23 cellular contexts compared by ENCODE assay signal in genomic region chr1:236890152-236891056, GRCh38.
A peak's percentile ranks its signal among the peaks of the same experiment; 100 is the strongest.
DNase-seq lines count a peak whose midpoint lies in the region; ATAC-seq and TF ChIP-seq lines count a peak whose summit lies in the region.
"Had no signal": no experiment of that assay in that cellular context is flagged by ENCODE, and none has a peak within 500 bp of the region (broad histone marks: within the 10 kb centered on the region; RNA-seq: fewer than 3 reads in every experiment).

No MANE protein-coding gene starts in this region.

- no peak overlapping the region for H3K9ac ChIP-seq in muscle layer of colon (ENCODE audit: low read length)

- peaks cover 46% of the 10 kb centered on the region for H3K36me3 ChIP-seq in muscle layer of colon (ENCODE audit: insufficient read depth, low read length)

- H3K27me3 ChIP-seq in muscle layer of colon (ENCODE audit: control insufficient read depth in 1 of 2, insufficient read depth in 2 of 2, low read length in 2 of 2), result no peaks in the 10 kb centered on the region
- H3K27me3 ChIP-seq: vagina had no signal

- H3K9me3 ChIP-seq in muscle layer of colon (ENCODE audit: low read length), result no peaks in the 10 kb centered on the region
- H3K9me3 ChIP-seq: vagina had no signal

- no peak for ATAC-seq in activated naive CD4-positive, alpha-beta T cell treated with anti-CD3 and anti-CD28 coated beads, Interleukin-2, amount 50 U/mL, for 72 hours
- peak; percentile 77 for ATAC-seq in left ventricle myocardium superior
- no peak for ATAC-seq in HG03175 (IDR thresholded peaks at IDR 0.05; ENCODE audit: unreplicated experiment)
- no peak for ATAC-seq in HG03025 (IDR thresholded peaks at IDR 0.05; ENCODE audit: low FRiP score, unreplicated experiment)
- ATAC-seq: natural killer cell, PC-3 had no signal

- peak overlapping the region; percentile 16 to 77 for H3K27ac Mint-ChIP-seq in activated naive CD4-positive, alpha-beta T cell treated with anti-CD3 and anti-CD28 coated beads, Interleukin-2, amount 50 U/mL, for 72 hours
- H3K27ac Mint-ChIP-seq in type B pancreatic cell, result peak overlapping the region; percentile 74
- H3K27ac Mint-ChIP-seq: activated CD4-positive, alpha-beta memory T cell treated with anti-CD3 and anti-CD28 coated beads, Interleukin-2, amount 10 ng/mL, durations not matched to agents 7 days and 5 days had no signal

- peaks cover 21 to 25% of the 10 kb centered on the region in 2 donors for H3K36me3 Mint-ChIP-seq in activated naive CD4-positive, alpha-beta T cell treated with anti-CD3 and anti-CD28 coated beads, Interleukin-2, amount 50 U/mL, for 72 hours
- H3K36me3 Mint-ChIP-seq in type B pancreatic cell, result peaks cover 63% of the 10 kb centered on the region

- no peak for DNase-seq in activated naive CD4-positive, alpha-beta T cell treated with anti-CD3 and anti-CD28 coated beads, Interleukin-2, amount 50 U/mL, for 72 hours (ENCODE audit: low spot score in 2 of 2)
- DNase-seq in activated naive CD4-positive, alpha-beta T cell (lab: John Stamatoyannopoulos, UW), result no peak
- peak; percentile 61 for DNase-seq in left ventricle myocardium superior
- no peak for DNase-seq in type B pancreatic cell (ENCODE audit: extremely low spot score, unreplicated experiment)
- no peak for DNase-seq in HCEC 1CT
- DNase-seq: activated CD4-positive, alpha-beta memory T cell treated with anti-CD3 and anti-CD28 coated beads, Interleukin-2, amount 10 ng/mL, durations not matched to agents 7 days and 5 days; activated naive CD4-positive, alpha-beta T cell treated with Interleukin-2 at 50 U/mL for 16 hours; activated T-cell treated with anti-CD3 and anti-CD28 coated beads, Interleukin-2, amount 50 U/mL, for 1 hour; aorta; COR-L47; H9; immature natural killer cell; natural killer cell; NCI-H1048; NCI-H2029; NCI-H446; PC-3; stimulated activated CD4-positive, alpha-beta T cell treated with anti-CD3 and anti-CD28 coated beads, Interleukin-4, amount 100 ng/mL, for 24 hours; T-helper 2 cell had no signal

- TF ChIP-seq CTCF in type B pancreatic cell (conservative IDR thresholded peaks at IDR 0.05), result no peak

- H3K27me3 Mint-ChIP-seq in type B pancreatic cell, result no peaks in the 10 kb centered on the region
- H3K27me3 Mint-ChIP-seq: activated CD4-positive, alpha-beta memory T cell treated with anti-CD3 and anti-CD28 coated beads, Interleukin-2, amount 10 ng/mL, durations not matched to agents 7 days and 5 days had no signal

- H3K4me3 Mint-ChIP-seq in type B pancreatic cell, result peak overlapping the region; percentile 54
- H3K4me3 Mint-ChIP-seq: activated CD4-positive, alpha-beta memory T cell treated with anti-CD3 and anti-CD28 coated beads, Interleukin-2, amount 10 ng/mL, durations not matched to agents 7 days and 5 days; H9; immature natural killer cell; natural killer cell had no signal

- no peak overlapping the region for H3K4me3 ChIP-seq in muscle layer of colon (ENCODE audit: low read depth in 1 of 2, low read length in 2 of 2)
- H3K4me3 ChIP-seq: vagina had no signal

- H3K27ac ChIP-seq in muscle layer of colon (ENCODE audit: low read depth, low read length), result peak overlapping the region; percentile 50
- H3K27ac ChIP-seq: vagina had no signal

- peaks cover 63% of the 10 kb centered on the region for H3K4me1 ChIP-seq in muscle layer of colon (ENCODE audit: insufficient read depth, low read length)
- H3K4me1 ChIP-seq: vagina had no signal

- peaks cover 6% of the 10 kb centered on the region for H3K4me1 Mint-ChIP-seq in type B pancreatic cell (ENCODE audit: unreplicated experiment)
- H3K4me1 Mint-ChIP-seq: activated CD4-positive, alpha-beta memory T cell treated with anti-CD3 and anti-CD28 coated beads, Interleukin-2, amount 10 ng/mL, durations not matched to agents 7 days and 5 days; immature natural killer cell; natural killer cell had no signal

- intact Hi-C loops in left ventricle myocardium superior (cut with micrococcal nuclease), result no loop called here

- no peaks in the 10 kb centered on the region for H3K9me3 Mint-ChIP-seq in activated naive CD4-positive, alpha-beta T cell treated with anti-CD3 and anti-CD28 coated beads, Interleukin-2, amount 50 U/mL, for 72 hours
- H3K9me3 Mint-ChIP-seq in type B pancreatic cell, result no peaks in the 10 kb centered on the region
- H3K9me3 Mint-ChIP-seq: activated CD4-positive, alpha-beta memory T cell treated with anti-CD3 and anti-CD28 coated beads, Interleukin-2, amount 10 ng/mL, durations not matched to agents 7 days and 5 days; H9; immature natural killer cell; natural killer cell had no signal
